7 cellular contexts compared by ENCODE assay signal in the genomic region with DNA sequence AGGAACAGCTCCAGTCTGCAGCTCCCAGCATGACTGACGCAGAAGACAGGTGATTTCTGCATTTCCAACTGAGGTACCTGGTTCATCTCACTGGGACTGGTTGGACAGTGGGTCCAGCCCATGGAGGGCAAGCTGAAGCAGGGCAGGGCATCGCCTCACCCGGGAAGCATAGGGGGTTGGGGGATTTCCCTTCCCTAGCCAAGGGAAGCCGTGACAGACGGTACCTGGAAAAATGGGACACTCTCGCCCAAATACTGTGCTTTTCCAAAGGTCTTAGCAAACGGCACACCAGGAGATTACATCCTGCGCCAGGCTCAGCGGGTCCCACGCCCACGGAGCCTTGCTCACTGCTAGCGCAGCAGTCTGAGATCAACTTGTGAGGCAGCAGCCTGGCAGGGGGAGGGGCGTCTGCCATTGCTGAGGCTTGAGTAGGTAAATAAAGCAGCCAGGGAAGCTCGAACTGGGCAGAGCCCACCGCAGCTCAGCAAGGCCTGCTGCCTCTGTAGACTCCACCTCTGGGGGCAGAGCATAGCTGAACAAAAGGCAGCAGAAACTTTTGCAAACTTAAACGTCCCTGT. TPM values are rescaled to one million over a fixed set of nuclear protein-coding genes. Genes with fewer than 3 reads are reported as not detected.
DNase-seq lines count a peak whose midpoint lies in the region; TF ChIP-seq lines count a peak whose summit lies in the region.
"Not testable (repeated sequence)": the region's sequence is repeated elsewhere in the genome, so short reads cannot be mapped to it uniquely, and the experiment has no call there.

No MANE protein-coding gene starts in this region.

- peak overlapping the region; percentile 21 for H3K27ac Mint-ChIP-seq in neural progenitor cell

- H3K4me2 ChIP-seq in neural progenitor cell, result peak overlapping the region; percentile 73

- H3K4me1 ChIP-seq in HUES6 (ENCODE audit: control insufficient read depth, insufficient read depth, low read length); iPS-20b (ENCODE audit: insufficient read depth, low read length): not testable (repeated sequence)
- peaks cover 11% of the 10 kb centered on the region for H3K4me1 ChIP-seq in neural progenitor cell

- TF ChIP-seq CTCF in neural progenitor cell (IDR thresholded peaks at IDR 0.05), result peak; percentile 8

- peaks cover 54% of the 10 kb centered on the region for H3K9me3 Mint-ChIP-seq in neural progenitor cell

- H3F3A ChIP-seq in neural progenitor cell (ENCODE audit: low read depth), result peaks cover 11% of the 10 kb centered on the region

- not testable (repeated sequence) for H3K36me3 ChIP-seq in HUES6 (ENCODE audit: control insufficient read depth, insufficient read depth, low read length); iPS-20b (ENCODE audit: insufficient read depth, low read depth, low read length); neural progenitor cell

- not testable (repeated sequence) for H4K20me1 ChIP-seq in neural progenitor cell (ENCODE audit: low read depth)

- H3K79me2 ChIP-seq in neural progenitor cell (ENCODE audit: low read depth), result not testable (repeated sequence)

- H3K27me3 ChIP-seq in HUES6 (ENCODE audit: control insufficient read depth, insufficient read depth, low read length); iPS-20b (ENCODE audit: insufficient read depth, low read length); neural progenitor cell: not testable (repeated sequence)

- not testable (repeated sequence) for H3K9ac ChIP-seq in HUES6 (ENCODE audit: low read length); iPS-20b (ENCODE audit: low read depth, low read length); neural progenitor cell

- DNase-seq in ELF-1 (ENCODE audit: low read depth, low spot score) (peak; percentile 57), NCI-H69 (lab: John Stamatoyannopoulos, UW) (peak; percentile 76), amniotic epithelial cell (ENCODE audit: low read depth) (peak; percentile 36), ecto neural progenitor cell (ENCODE audit: low spot score) (peak; percentile 46), neural progenitor cell (ENCODE audit: low spot score) (peak; percentile 47)

- not testable (repeated sequence) for H2AFZ ChIP-seq in neural progenitor cell (replicated peaks)

- H3K4me3 ChIP-seq in HUES6 (ENCODE audit: low read depth, low read length), result peak overlapping the region; percentile 46
- H3K4me3 ChIP-seq in iPS-20b (ENCODE audit: low read length), result 0 out of 2 replicates have a peak overlapping the region, but pooled peaks have one; percentile 24
- peak overlapping the region; percentile 35 for H3K4me3 ChIP-seq in neural progenitor cell

- H3K36me3 Mint-ChIP-seq in neural progenitor cell, result peaks cover 49% of the 10 kb centered on the region

- H3K27ac ChIP-seq in HUES6 (ENCODE audit: low read depth, low read length); iPS-20b (ENCODE audit: low read length); neural progenitor cell: not testable (repeated sequence)

- peaks cover 13% of the 10 kb centered on the region for H3K9me3 ChIP-seq in HUES6 (ENCODE audit: control insufficient read depth, insufficient read depth, low read depth, low read length)
- peaks cover 10% of the 10 kb centered on the region for H3K9me3 ChIP-seq in iPS-20b (ENCODE audit: insufficient read depth, low read depth, low read length)
- H3K9me3 ChIP-seq in neural progenitor cell (ENCODE audit: low read depth), result peaks cover 20% of the 10 kb centered on the region

- not testable (repeated sequence) for H3K27me3 Mint-ChIP-seq in neural progenitor cell (ENCODE audit: insufficient read depth, low read depth)

- H3K4me3 Mint-ChIP-seq in neural progenitor cell, result not testable (repeated sequence)

- not testable (repeated sequence) for H3K4me1 Mint-ChIP-seq in neural progenitor cell

RNA-seq across cellular contexts. Expression of a gene that starts 27.3 kb away (rescaled TPM):
- 18.7 and 20.2 TPM in 2 replicates for total RNA-seq in neural progenitor cell (ENCODE audit: low replicate concordance)
